Comparison of ENCODE assay signal across 1 cellular context in genomic region chr1:14443164-14443787, GRCh38.
TF ChIP-seq lines count a peak whose summit lies in the region.

No MANE protein-coding gene starts in this region.

TF ChIP-seq in K562, 482 proteins besides CTCF, POLR2A, EP300 and RAD21 (continued from another document and continues in another):
- no peak for TF ChIP-seq RERE (CRISPR knock-in tag; IDR thresholded peaks at IDR 0.05; ENCODE audit: borderline replicate concordance)
- TF ChIP-seq HBP1 (CRISPR knock-in tag; IDR thresholded peaks at IDR 0.05) = no peak
- TF ChIP-seq TCFL5 (CRISPR knock-in tag; conservative IDR thresholded peaks at IDR 0.05) = no peak
- TF ChIP-seq STAT5A (IDR thresholded peaks at IDR 0.05; ENCODE audit: borderline replicate concordance, low read length) = peak; percentile 52
- TF ChIP-seq YY1 (IDR thresholded peaks at IDR 0.05; ENCODE audit: borderline replicate concordance in 1 of 3, control insufficient read depth in 1 of 3, extremely low read depth in 1 of 3, insufficient read depth in 3 of 3, insufficient read length in 1 of 3, insufficient replicate concordance in 2 of 3, low read depth in 1 of 3, low read length in 2 of 3) = no peak
- no peak for TF ChIP-seq ARID3B (CRISPR knock-in tag; IDR thresholded peaks at IDR 0.05; ENCODE audit: borderline replicate concordance)
- TF ChIP-seq ID3 (CRISPR knock-in tag; IDR thresholded peaks at IDR 0.05) = no peak
- peak; percentile 41; the same call in 1 of the 2 replicates for TF ChIP-seq ID3 (tag; IDR thresholded peaks at IDR 0.05)
- TF ChIP-seq CCNT2 (IDR thresholded peaks at IDR 0.05; ENCODE audit: borderline replicate concordance, extremely low read depth, insufficient read length, low read depth, low read length) = peak; percentile 78
- TF ChIP-seq ZNF12 (CRISPR knock-in tag; IDR thresholded peaks at IDR 0.05) = no peak
- TF ChIP-seq ZNF232 (CRISPR knock-in tag; IDR thresholded peaks at IDR 0.05) = no peak
- TF ChIP-seq SMC3 (conservative IDR thresholded peaks at IDR 0.05; ENCODE audit: insufficient read depth, low read depth, low read length) = no peak
- no peak for TF ChIP-seq MYBL2 (IDR thresholded peaks at IDR 0.05; ENCODE audit: low read depth)
- no peak for TF ChIP-seq MYBL2 (CRISPR knock-in tag; IDR thresholded peaks at IDR 0.05; ENCODE audit: borderline replicate concordance)
- TF ChIP-seq MCM5 (IDR thresholded peaks at IDR 0.05; ENCODE audit: low read depth) = no peak
- TF ChIP-seq ZNF639 (CRISPR knock-in tag; conservative IDR thresholded peaks at IDR 0.05 in 1 of 2, IDR thresholded peaks at IDR 0.05 in 1 of 2) = 0 out of 4 replicates have a peak, but pooled peaks of 1 of the 2 experiments have one; percentile 29
- TF ChIP-seq ATF4 (CRISPR knock-in tag; IDR thresholded peaks at IDR 0.05) = no peak
- no peak for TF ChIP-seq TGIF2 (CRISPR knock-in tag; IDR thresholded peaks at IDR 0.05)
- no peak for TF ChIP-seq SREBF1 (IDR thresholded peaks at IDR 0.05; ENCODE audit: borderline replicate concordance, low read depth, low read length)
- 0 out of 2 replicates have a peak, but pooled peaks have one; percentile 49 for TF ChIP-seq ZNF175 (CRISPR knock-in tag; IDR thresholded peaks at IDR 0.05; ENCODE audit: low read depth)
- TF ChIP-seq NR2C1 (IDR thresholded peaks at IDR 0.05) = no peak
- no peak for TF ChIP-seq NR2C1 (tag; IDR thresholded peaks at IDR 0.05)
- TF ChIP-seq ZC3H11A (IDR thresholded peaks at IDR 0.05; ENCODE audit: low read depth, low read length) = no peak
- no peak for TF ChIP-seq KAT8 (IDR thresholded peaks at IDR 0.05; ENCODE audit: low read depth)
- TF ChIP-seq MAZ (CRISPR knock-in tag; conservative IDR thresholded peaks at IDR 0.05 in 1 of 2, IDR thresholded peaks at IDR 0.05 in 1 of 2) = peak; percentile 38 to 53; a peak in 2 of 4 replicates
- no peak for TF ChIP-seq PATZ1 (CRISPR knock-in tag; IDR thresholded peaks at IDR 0.05; ENCODE audit: borderline replicate concordance)
- no peak for TF ChIP-seq ZNF518B (CRISPR knock-in tag; IDR thresholded peaks at IDR 0.05)
- no peak for TF ChIP-seq ZBTB26 (CRISPR knock-in tag; IDR thresholded peaks at IDR 0.05)
- no peak for TF ChIP-seq SRSF9 (IDR thresholded peaks at IDR 0.05; ENCODE audit: borderline replicate concordance, low read depth, low read length)
- TF ChIP-seq CHD2 (IDR thresholded peaks at IDR 0.05; ENCODE audit: low read depth, low read length) = no peak
- TF ChIP-seq ARID1B (IDR thresholded peaks at IDR 0.05) = peak; percentile 91
- TF ChIP-seq TARDBP (IDR thresholded peaks at IDR 0.05) = peak; percentile 44; the same call in 1 of the 2 replicates
- no peak for TF ChIP-seq KLF13 (tag; IDR thresholded peaks at IDR 0.05; ENCODE audit: borderline replicate concordance, low read depth)
- TF ChIP-seq SFPQ (IDR thresholded peaks at IDR 0.05; ENCODE audit: low read depth, low read length) = no peak
- no peak for TF ChIP-seq GTF2E2 (tag; IDR thresholded peaks at IDR 0.05)
- TF ChIP-seq KDM4B (IDR thresholded peaks at IDR 0.05; ENCODE audit: borderline replicate concordance in 2 of 2, low read depth in 1 of 2) = no peak
- no peak for TF ChIP-seq FIP1L1 (IDR thresholded peaks at IDR 0.05; ENCODE audit: low read depth, low read length, poor library complexity, severe bottlenecking)
- TF ChIP-seq ZFX (CRISPR knock-in tag; IDR thresholded peaks at IDR 0.05) = no peak
- TF ChIP-seq ZKSCAN8 (CRISPR knock-in tag; IDR thresholded peaks at IDR 0.05) = no peak
- TF ChIP-seq ZNF507 (tag; conservative IDR thresholded peaks at IDR 0.05) = no peak
- TF ChIP-seq PTTG1 (tag; IDR thresholded peaks at IDR 0.05; ENCODE audit: low read depth) = no peak
- TF ChIP-seq GTF2A2 (tag; IDR thresholded peaks at IDR 0.05) = no peak
- TF ChIP-seq ARHGAP35 (IDR thresholded peaks at IDR 0.05; ENCODE audit: partially characterized antibody) = no peak
